In the genomic region with DNA sequence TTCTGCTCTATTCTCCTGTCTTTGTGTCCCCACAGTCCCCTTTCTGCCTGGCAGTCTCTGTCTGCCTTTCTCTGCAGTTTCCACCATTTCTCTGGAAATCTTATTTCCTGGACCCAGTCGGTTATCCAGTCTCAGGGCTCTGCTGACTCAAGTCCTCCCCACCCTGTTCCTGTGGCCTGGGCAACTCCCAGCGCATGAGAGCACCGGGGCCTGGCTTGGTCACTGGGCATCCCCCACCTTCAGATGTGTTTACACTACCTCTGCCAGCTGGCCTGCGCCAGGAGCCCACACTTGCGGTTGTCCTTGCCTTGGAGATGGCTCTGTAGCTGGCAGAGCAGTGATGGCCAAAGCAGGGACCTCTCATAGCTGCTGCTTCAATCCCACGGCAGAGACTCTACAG, we compare ENCODE assay signal across 15 cellular contexts. TPM values are rescaled to one million over a fixed set of nuclear protein-coding genes. Genes with fewer than 3 reads are reported as not detected.
A peak's percentile ranks its signal among the peaks of the same experiment; 100 is the strongest.
DNase-seq lines count a peak whose midpoint lies in the region; ATAC-seq and TF ChIP-seq lines count a peak whose summit lies in the region.
"Had no signal": no experiment of that assay in that cellular context is flagged by ENCODE, and none has a peak within 500 bp of the region (broad histone marks: within the 10 kb centered on the region; RNA-seq: fewer than 3 reads in every experiment).

No MANE protein-coding gene starts in this region.

- H3K27me3 Mint-ChIP-seq in natural killer cell (ENCODE audit: low read depth in 2 of 2), result peaks cover 0 to 31% of the 10 kb centered on the region in 2 donors
- H3K27me3 Mint-ChIP-seq in natural killer cell treated with Interleukin-12 subunit alpha and Interleukin-12 subunit beta and Interleukin-15 and Interleukin-18, amount 100 ng/mL, for 72 hours, result peaks cover 13 to 17% of the 10 kb centered on the region in 2 donors

- H3K27ac ChIP-seq in transverse colon, result no peak overlapping the region
- H3K27ac ChIP-seq: left ventricle myocardium inferior, thyroid gland had no signal

- H3K36me3 Mint-ChIP-seq in natural killer cell, result no peaks in the 10 kb centered on the region
- no peaks in the 10 kb centered on the region for H3K36me3 Mint-ChIP-seq in natural killer cell treated with Interleukin-12 subunit alpha and Interleukin-12 subunit beta and Interleukin-15 and Interleukin-18, amount 100 ng/mL, for 72 hours

- peaks cover 8 to 12% of the 10 kb centered on the region in 2 donors for H3K4me1 Mint-ChIP-seq in natural killer cell
- peaks cover 5% of the 10 kb centered on the region in 2 donors for H3K4me1 Mint-ChIP-seq in natural killer cell treated with Interleukin-12 subunit alpha and Interleukin-12 subunit beta and Interleukin-15 and Interleukin-18, amount 100 ng/mL, for 72 hours (ENCODE audit: low read depth in 2 of 2)

- no peaks in the 10 kb centered on the region for H3K36me3 ChIP-seq in mucosa of descending colon (ENCODE audit: low read depth)
- H3K36me3 ChIP-seq in transverse colon, result no peaks in the 10 kb centered on the region
- H3K36me3 ChIP-seq: left ventricle myocardium inferior, thyroid gland had no signal

- H3K27me3 ChIP-seq in transverse colon, result peaks cover 17% of the 10 kb centered on the region
- H3K27me3 ChIP-seq: thyroid gland had no signal

- no peak overlapping the region for H3K4me3 Mint-ChIP-seq in natural killer cell
- H3K4me3 Mint-ChIP-seq in natural killer cell treated with Interleukin-12 subunit alpha and Interleukin-12 subunit beta and Interleukin-15 and Interleukin-18, amount 100 ng/mL, for 72 hours, result no peak overlapping the region

- H3K9me3 ChIP-seq in mucosa of descending colon (no peaks in the 10 kb centered on the region), transverse colon (no peaks in the 10 kb centered on the region)
- H3K9me3 ChIP-seq: left ventricle myocardium inferior, thyroid gland had no signal

- in situ Hi-C loops in transverse colon (cut with MboI; ENCODE audit: low pct_ligation_motif_present in 1 of 4, low pct_unique_long_range_greater_than_20kb in 1 of 4, low sequenced_read_pairs in 3 of 4), result no loop called here

- WGBS in transverse colon (ENCODE audit: low coverage in 1 of 2), 2 donors, result 31 to 60% methylated on average over 3 to 6 of the region's 6 CpGs

- peaks cover 18% of the 10 kb centered on the region for H3K4me1 ChIP-seq in mucosa of descending colon (ENCODE audit: low read depth)
- H3K4me1 ChIP-seq in transverse colon, result peaks cover 7 to 18% (median 12%) of the 10 kb centered on the region in 4 donors

- no peak for TF ChIP-seq POLR2A in transverse colon (IDR thresholded peaks at IDR 0.05)

- H3K9me3 Mint-ChIP-seq in natural killer cell, result no peaks in the 10 kb centered on the region
- no peaks in the 10 kb centered on the region for H3K9me3 Mint-ChIP-seq in natural killer cell treated with Interleukin-12 subunit alpha and Interleukin-12 subunit beta and Interleukin-15 and Interleukin-18, amount 100 ng/mL, for 72 hours

- ATAC-seq in natural killer cell (peak in 2 of 3 donors; percentile 28 to 30), mucosa of descending colon (peak; percentile 13), GM21515 (IDR thresholded peaks at IDR 0.05; ENCODE audit: unreplicated experiment) (no peak)
- no peak for ATAC-seq in natural killer cell treated with Interleukin-12 subunit alpha and Interleukin-12 subunit beta and Interleukin-15 and Interleukin-18, amount 100 ng/mL, for 72 hours
- ATAC-seq: Panc1 had no signal

- H3K4me3 ChIP-seq in cardiac fibroblast (replicated peaks in 1 of 2; ENCODE audit: low read depth in 2 of 2, low read length in 2 of 2) (no peak overlapping the region), mucosa of descending colon (no peak overlapping the region), transverse colon (no peak overlapping the region)
- H3K4me3 ChIP-seq: left ventricle myocardium inferior, thyroid gland had no signal

- no peak for TF ChIP-seq CTCF in natural killer cell (IDR thresholded peaks at IDR 0.05)
- no peak for TF ChIP-seq CTCF in cardiac fibroblast (IDR thresholded peaks at IDR 0.05; ENCODE audit: low read depth, low read length)
- no peak for TF ChIP-seq CTCF in mucosa of descending colon (IDR thresholded peaks at IDR 0.05)
- TF ChIP-seq CTCF in transverse colon (IDR thresholded peaks at IDR 0.05), result no peak

- intact Hi-C loops in natural killer cell (cut with micrococcal nuclease), result loop anchor here (5.0 kb wide), 1 partner anchor 38 kb away; no protein-coding TSS in a partner anchor
- intact Hi-C loops in mucosa of descending colon (cut with DNase I, micrococcal nuclease), result no loop called here
- intact Hi-C loops in transverse colon (cut with DNase I; ENCODE audit: low total_unique reads), result no loop called here

- DNase-seq in natural killer cell (no peak), cardiac fibroblast (ENCODE audit: low read depth in 2 of 2) (peak; percentile 42 to 66), mucosa of descending colon (no peak), DMS53 treated with DMSO at 0.1 percent for 48 hours (lab: John Stamatoyannopoulos, UW; ENCODE audit: unreplicated experiment) (no peak), transverse colon (no peak), DMS114 treated with DMSO at 0.1 percent for 48 hours (lab: John Stamatoyannopoulos, UW; ENCODE audit: unreplicated experiment) (no peak)
- DNase-seq in natural killer cell treated with Interleukin-12 subunit alpha and Interleukin-12 subunit beta and Interleukin-15 and Interleukin-18, amount 100 ng/mL, for 72 hours (ENCODE audit: low spot score), result no peak
- DNase-seq: activated T-cell treated with anti-CD3 and anti-CD28 coated beads, Interleukin-2, amount 50 U/mL, for 1 hour; AML-193; central memory CD4-positive, alpha-beta T cell; left ventricle myocardium inferior had no signal

- no peak for TF ChIP-seq EP300 in transverse colon (IDR thresholded peaks at IDR 0.05; ENCODE audit: low read depth)

- no peak overlapping the region for H3K27ac Mint-ChIP-seq in natural killer cell
- H3K27ac Mint-ChIP-seq in natural killer cell treated with Interleukin-12 subunit alpha and Interleukin-12 subunit beta and Interleukin-15 and Interleukin-18, amount 100 ng/mL, for 72 hours, result no peak overlapping the region

RNA-seq across cellular contexts. Expression of a gene that starts 17.2 kb away (rescaled TPM):
- not detected for total RNA-seq in natural killer cell
- not detected for total RNA-seq in natural killer cell treated with Interleukin-12 subunit alpha and Interleukin-12 subunit beta and Interleukin-15 and Interleukin-18, amount 100 ng/mL, for 72 hours
- under 1 TPM in 1 of 3 donors, not detected in 2; 0.26 TPM for total RNA-seq in mucosa of descending colon
- under 1 TPM in 1 of 4 donors, not detected in 3; 0.14 TPM for total RNA-seq in transverse colon
- total RNA-seq: fibroblast of villous mesenchyme, left ventricle myocardium inferior, thyroid gland had no signal

RNA-seq across cellular contexts. Expression of a gene that starts 19.2 kb away (rescaled TPM):
- total RNA-seq in natural killer cell (not detected), mucosa of descending colon (1 to 10 TPM in 2 of 3 donors, under 1 TPM in 1; 0.66 to 1.3 (median 1.1) TPM), transverse colon (10 to 100 TPM in 1 of 4 donors, 1 to 10 TPM in 3; 3.3 to 44.4 (median 5.4) TPM)
- total RNA-seq in natural killer cell treated with Interleukin-12 subunit alpha and Interleukin-12 subunit beta and Interleukin-15 and Interleukin-18, amount 100 ng/mL, for 72 hours, result not detected
- total RNA-seq: fibroblast of villous mesenchyme, left ventricle myocardium inferior had no signal

Comparison
In these comparisons a context has a peak if more than half of its experiments do, and no peak if none do; other contexts are left out.
1. ATAC-seq: peak in natural killer cell (2 of 3) and mucosa of descending colon (single experiment); none in natural killer cell treated with Interleukin-12 subunit alpha and Interleukin-12 subunit beta and Interleukin-15 and Interleukin-18, amount 100 ng/mL, for 72 hours (0 of 2) and GM21515 (single experiment).
2. DNase-seq: peak in cardiac fibroblast (2 of 2); none in natural killer cell (single experiment), natural killer cell treated with Interleukin-12 subunit alpha and Interleukin-12 subunit beta and Interleukin-15 and Interleukin-18, amount 100 ng/mL, for 72 hours (single experiment), mucosa of descending colon (0 of 3), DMS53 treated with DMSO at 0.1 percent for 48 hours (single experiment), transverse colon (single experiment) and DMS114 treated with DMSO at 0.1 percent for 48 hours (single experiment).